Comparison of ENCODE assay signal across 13 cellular contexts in the genomic region with DNA sequence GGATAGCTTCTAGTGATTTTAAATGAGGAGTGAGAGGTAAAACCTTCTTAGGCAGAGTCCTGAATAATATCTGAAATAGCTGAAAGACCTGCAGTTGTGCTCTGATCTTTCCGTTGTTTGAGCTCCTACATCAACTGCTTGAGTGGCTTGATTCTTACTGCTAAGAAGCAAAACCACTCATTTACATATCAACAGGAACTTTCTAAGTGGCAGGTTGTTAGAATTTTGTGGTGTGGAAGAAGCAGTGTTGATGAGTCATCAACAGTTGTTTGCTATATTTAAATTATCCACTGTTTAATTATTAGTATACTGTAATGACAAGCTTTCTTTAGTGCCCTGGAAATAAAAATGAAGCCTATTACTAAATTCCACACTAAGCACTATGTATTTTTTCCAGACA.
DNase-seq lines count a peak whose midpoint lies in the region; ATAC-seq and TF ChIP-seq lines count a peak whose summit lies in the region.
"Had no signal": no experiment of that assay in that cellular context is flagged by ENCODE, and none has a peak within 500 bp of the region (broad histone marks: within the 10 kb centered on the region; RNA-seq: fewer than 3 reads in every experiment).

No MANE protein-coding gene starts in this region.

- H3K27ac ChIP-seq in KOPT-K1 (ENCODE audit: low read depth, low read length, poor library complexity, severe bottlenecking) (peak overlapping the region; percentile 41), mesendoderm (ENCODE audit: low read depth, low read length) (no peak overlapping the region), lower lobe of right lung (no peak overlapping the region), mammary epithelial cell (ENCODE audit: insufficient read depth, low read depth, low read length) (no peak overlapping the region), OCI-LY7 (ENCODE audit: low read depth, low read length, poor library complexity, severe bottlenecking) (no peak overlapping the region)
- H3K27ac ChIP-seq: dorsolateral prefrontal cortex had no signal

- TF ChIP-seq CTCF in lower lobe of right lung (IDR thresholded peaks at IDR 0.05) (no peak), mammary epithelial cell (conservative IDR thresholded peaks at IDR 0.05 in 1 of 2, IDR thresholded peaks at IDR 0.05 in 1 of 2; ENCODE audit: extremely low read depth in 1 of 2, insufficient read depth in 1 of 2, low read depth in 1 of 2, low read length in 2 of 2) (no peak), OCI-LY7 (conservative IDR thresholded peaks at IDR 0.05; ENCODE audit: low read length) (no peak)

- H3K4me1 ChIP-seq in mesendoderm (ENCODE audit: control insufficient read depth, low read depth, low read length) (no peaks in the 10 kb centered on the region), lower lobe of right lung (no peaks in the 10 kb centered on the region), mammary epithelial cell (ENCODE audit: insufficient read depth, low read length) (peaks cover 6% of the 10 kb centered on the region), OCI-LY7 (ENCODE audit: insufficient read depth, low read length, poor library complexity, severe bottlenecking) (no peaks in the 10 kb centered on the region)
- H3K4me1 ChIP-seq: Caco-2 had no signal

- H2BK15ac ChIP-seq in mesendoderm (replicated peaks; ENCODE audit: low read depth), result no peak overlapping the region

- no peak overlapping the region for H3K18ac ChIP-seq in mesendoderm (ENCODE audit: low read length)

- intact Hi-C loops in lower lobe of right lung (cut with DNase I), result no loop called here
- intact Hi-C loops in mammary epithelial cell (cut with micrococcal nuclease), result no loop called here
- intact Hi-C loops in OCI-LY7 (cut with micrococcal nuclease; ENCODE audit: unreplicated experiment), result no loop called here

- H3K36me3 ChIP-seq in KOPT-K1 (ENCODE audit: insufficient read depth, low read length), result no peaks in the 10 kb centered on the region
- no peaks in the 10 kb centered on the region for H3K36me3 ChIP-seq in mesendoderm (ENCODE audit: control insufficient read depth, insufficient read depth, low read length)
- H3K36me3 ChIP-seq in lower lobe of right lung, result no peaks in the 10 kb centered on the region
- no peaks in the 10 kb centered on the region for H3K36me3 ChIP-seq in mammary epithelial cell (ENCODE audit: insufficient read depth, low read length)
- H3K36me3 ChIP-seq in OCI-LY7 (ENCODE audit: insufficient read depth, low read length), result no peaks in the 10 kb centered on the region
- H3K36me3 ChIP-seq: MG63 had no signal

- H4K5ac ChIP-seq in mesendoderm (ENCODE audit: low read length), result no peak overlapping the region

- H2AK5ac ChIP-seq in mesendoderm (ENCODE audit: low read length), result no peak overlapping the region

- no CpG with 5 or more reads among the region's 1 CpG for WGBS in mesendoderm (ENCODE audit: extremely low coverage, insufficient coverage, low lambda C conversion rate)
- 100% methylated on average over 1 of the region's 1 CpG for WGBS in mammary epithelial cell (ENCODE audit: low coverage, missing lambda C conversion rate)

- no peak overlapping the region for H2BK5ac ChIP-seq in mesendoderm (ENCODE audit: low read length)

- BruUV-seq in mammary epithelial cell (replicated peaks; lab: Mats Ljungman, UMichigan) (no TSS peak), OCI-LY7 (replicated peaks; lab: Mats Ljungman, UMichigan) (no TSS peak)

- no peaks in the 10 kb centered on the region for H3K79me1 ChIP-seq in mesendoderm (ENCODE audit: low read length)

- H3K9me3 ChIP-seq in KOPT-K1 (ENCODE audit: insufficient read depth, low read length, poor library complexity, severe bottlenecking) (no peaks in the 10 kb centered on the region), lower lobe of right lung (no peaks in the 10 kb centered on the region), mammary epithelial cell (replicated peaks; ENCODE audit: insufficient read depth, low read length) (no peaks in the 10 kb centered on the region), OCI-LY7 (ENCODE audit: low read length) (no peaks in the 10 kb centered on the region)
- H3K9me3 ChIP-seq: Caco-2, MG63 had no signal

- H3K4me2 ChIP-seq in mesendoderm (ENCODE audit: low read length), result no peak overlapping the region
- no peak overlapping the region for H3K4me2 ChIP-seq in mammary epithelial cell (ENCODE audit: insufficient read depth, low read depth, low read length)
- no peak overlapping the region for H3K4me2 ChIP-seq in OCI-LY7 (ENCODE audit: low read length)

- CTCF ChIA-PET in mammary epithelial cell (lab: Charles Lee; ENCODE audit: low non-redundant PET) (no interaction called here), OCI-LY7 (lab: Charles Lee; ENCODE audit: unreplicated experiment) (no interaction called here)

- H3K27me3 ChIP-seq in mesendoderm (ENCODE audit: insufficient read depth, low read length, poor library complexity), result no peaks in the 10 kb centered on the region
- no peaks in the 10 kb centered on the region for H3K27me3 ChIP-seq in lower lobe of right lung (ENCODE audit: low read depth)
- H3K27me3 ChIP-seq in mammary epithelial cell (ENCODE audit: insufficient read depth, low read length), result no peaks in the 10 kb centered on the region
- H3K27me3 ChIP-seq: dorsolateral prefrontal cortex, MG63 had no signal

- DNase-seq in mesendoderm (peak; percentile 54), lower lobe of right lung (no peak), mammary epithelial cell (no peak), OCI-LY7 (ENCODE audit: low spot score) (no peak)
- DNase-seq: Caco-2, dorsolateral prefrontal cortex, MG63, NCI-H526 treated with DMSO at 0.1 percent for 48 hours had no signal

- H4K20me1 ChIP-seq in mammary epithelial cell (ENCODE audit: insufficient read depth, low read length) (no peaks in the 10 kb centered on the region), OCI-LY7 (ENCODE audit: insufficient read depth, low read length) (no peaks in the 10 kb centered on the region)

- H4K8ac ChIP-seq in mesendoderm (ENCODE audit: low read depth, low read length), result no peak overlapping the region

- POLR2A ChIA-PET in OCI-LY7 (lab: Charles Lee), result interaction anchor here (0.6 to 0.7 kb wide), 2 partner anchors 685 to 1684 kb away, joined by 3 to 4 read pairs; no protein-coding TSS in a partner anchor

- H3K4me3 ChIP-seq in mesendoderm (ENCODE audit: low read length), result no peak overlapping the region
- H3K4me3 ChIP-seq in lower lobe of right lung, result no peak overlapping the region
- no peak overlapping the region for H3K4me3 ChIP-seq in mammary epithelial cell (replicated peaks in 1 of 3; ENCODE audit: insufficient read depth in 1 of 3, low read depth in 2 of 3, low read length in 3 of 3)
- no peak overlapping the region for H3K4me3 ChIP-seq in OCI-LY7 (ENCODE audit: low read depth, low read length, poor library complexity, severe bottlenecking)
- H3K4me3 ChIP-seq: dorsolateral prefrontal cortex, MG63 had no signal

- no peak overlapping the region for H2BK120ac ChIP-seq in mesendoderm (ENCODE audit: low read depth, low read length)

- dilution Hi-C loops in mammary epithelial cell (cut with HindIII; ENCODE audit: low sequenced_read_pairs), result no loop called here

- no peak overlapping the region for H3K23ac ChIP-seq in mesendoderm (ENCODE audit: low read length)

- in situ Hi-C loops in mammary epithelial cell (cut with MboI; ENCODE audit: low sequenced_read_pairs in 2 of 2), result no loop called here

- H3K56ac ChIP-seq in mesendoderm (ENCODE audit: low read length), result no peak overlapping the region

- H3K4ac ChIP-seq in mesendoderm (ENCODE audit: low read depth, low read length), result no peak overlapping the region

- H3K9ac ChIP-seq in mesendoderm (ENCODE audit: low read length), result no peak overlapping the region
- no peak overlapping the region for H3K9ac ChIP-seq in mammary epithelial cell (ENCODE audit: insufficient read depth, low read length)

- H3K79me2 ChIP-seq in mesendoderm (ENCODE audit: control insufficient read depth, insufficient read depth, low read length), result no peaks in the 10 kb centered on the region
- H3K79me2 ChIP-seq in mammary epithelial cell (ENCODE audit: insufficient read depth, low read length), result no peaks in the 10 kb centered on the region
- no peaks in the 10 kb centered on the region for H3K79me2 ChIP-seq in OCI-LY7 (ENCODE audit: insufficient read depth, low read depth, low read length)

- ATAC-seq in GM19372 (IDR thresholded peaks at IDR 0.05; ENCODE audit: low read depth, unreplicated experiment) (peak; percentile 75), HG02852 (IDR thresholded peaks at IDR 0.05; ENCODE audit: unreplicated experiment) (peak; percentile 51), lower lobe of right lung (no peak), HG03097 (IDR thresholded peaks at IDR 0.05; ENCODE audit: low FRiP score, unreplicated experiment) (no peak)
- ATAC-seq: SK-N-SH treated with all-trans-retinoic acid at 6 μM for 48 hours had no signal

- no peak overlapping the region for H2AFZ ChIP-seq in mammary epithelial cell (ENCODE audit: low read depth, low read length)
- H2AFZ ChIP-seq in OCI-LY7 (ENCODE audit: low read length), result no peak overlapping the region

- no peaks in the 10 kb centered on the region for H3K9me2 ChIP-seq in OCI-LY7 (ENCODE audit: insufficient read depth, low read length)

Comparison
In these comparisons a context has a peak if more than half of its experiments do, and no peak if none do; other contexts are left out.
1. ATAC-seq: peak in GM19372 (single experiment) and HG02852 (single experiment); none in lower lobe of right lung (0 of 2) and HG03097 (single experiment).